In genomic region chr13:81425286-81425685, GRCh38 we compare ENCODE assay signal across 35 cellular contexts.
DNase-seq lines count a peak whose midpoint lies in the region; TF ChIP-seq lines count a peak whose summit lies in the region.
"Had no signal": no experiment of that assay in that cellular context is flagged by ENCODE, and none has a peak within 500 bp of the region (broad histone marks: within the 10 kb centered on the region; RNA-seq: fewer than 3 reads in every experiment).

No MANE protein-coding gene starts in this region.

- H3K9me3 ChIP-seq in neural cell (ENCODE audit: low read length) (no peaks in the 10 kb centered on the region), neural progenitor cell (ENCODE audit: low read depth) (no peaks in the 10 kb centered on the region), ovary (no peaks in the 10 kb centered on the region)
- H3K9me3 ChIP-seq: A549; BE2C; BLaER1; BLaER1 treated with 17β-estradiol and CSF1 and Interleukin-3, amounts not matched to agents 10 nM and 100 nM; Caco-2 had no signal

- intact Hi-C loops in ovary (cut with DNase I), result no loop called here

- H3K4me3 ChIP-seq in neural cell (ENCODE audit: low read length), result peak overlapping the region; percentile 3
- no peak overlapping the region for H3K4me3 ChIP-seq in neural progenitor cell
- no peak overlapping the region for H3K4me3 ChIP-seq in brain microvascular endothelial cell (ENCODE audit: low read depth, low read length)
- H3K4me3 ChIP-seq in ovary, result no peak overlapping the region
- H3K4me3 ChIP-seq: A549; BLaER1; BLaER1 treated with 17β-estradiol and CSF1 and Interleukin-3, amounts not matched to agents 10 nM and 100 nM had no signal

- H3K9ac ChIP-seq in neural cell (ENCODE audit: low read length) (no peak overlapping the region), neural progenitor cell (no peak overlapping the region)
- H3K9ac ChIP-seq: BLaER1; BLaER1 treated with 17β-estradiol and CSF1 and Interleukin-3, amounts not matched to agents 10 nM and 100 nM had no signal

- H3K4me1 Mint-ChIP-seq in mesothelial cell of epicardium (peaks cover 9% of the 10 kb centered on the region), neural progenitor cell (no peaks in the 10 kb centered on the region)
- H3K4me1 Mint-ChIP-seq: B cell; CD14-positive monocyte; CD4-positive, alpha-beta memory T cell; CD4-positive, CD25-positive, alpha-beta regulatory T cell; CD8-positive, alpha-beta memory T cell had no signal

- no peaks in the 10 kb centered on the region for H3K9me2 ChIP-seq in neural cell (ENCODE audit: insufficient read depth, low read length)

- peak; percentile 17 for DNase-seq in SK-N-DZ (ENCODE audit: low spot score)
- DNase-seq in mesothelial cell of epicardium (ENCODE audit: low spot score in 2 of 2, unreplicated experiment in 2 of 2), result no peak
- DNase-seq in neural progenitor cell (ENCODE audit: low spot score), result no peak
- no peak for DNase-seq in brain microvascular endothelial cell
- DNase-seq in NCI-H1417 treated with DMSO at 0.1 percent for 48 hours (lab: John Stamatoyannopoulos, UW), result no peak
- no peak for DNase-seq in effector CD4-positive, alpha-beta T cell
- no peak for DNase-seq in ovary
- DNase-seq: 8988T; ACHN; AML-193; BE2C; C1 segment of cervical spinal cord; Caco-2; Calu3; CD4-positive, alpha-beta memory T cell; CD4-positive, alpha-beta T cell; CD4-positive, CD25-positive, alpha-beta regulatory T cell; CD8-positive, alpha-beta memory T cell; CD8-positive, alpha-beta T cell; COR-L47; DMS 273 treated with DMSO at 0.1 percent for 48 hours; DMS153; DMS53; DMS79; DMS79 treated with DMSO at 0.1 percent for 48 hours; DND-41; EL had no signal

- WGBS in ovary, 3 donors, result 51 to 62% (median 56%) methylated on average over 2 of the region's 2 CpGs

- peak overlapping the region; percentile 27 for H3K27ac Mint-ChIP-seq in mesothelial cell of epicardium
- no peak overlapping the region for H3K27ac Mint-ChIP-seq in neural progenitor cell
- H3K27ac Mint-ChIP-seq: B cell; CD14-positive monocyte; CD4-positive, alpha-beta memory T cell; CD4-positive, alpha-beta T cell; CD4-positive, CD25-positive, alpha-beta regulatory T cell; CD8-positive, alpha-beta memory T cell; CD8-positive, alpha-beta T cell had no signal

- no peak for TF ChIP-seq CTCF in mesothelial cell of epicardium (IDR thresholded peaks at IDR 0.05; ENCODE audit: unreplicated experiment)
- TF ChIP-seq CTCF in neural cell (IDR thresholded peaks at IDR 0.05; ENCODE audit: poor library complexity, severe bottlenecking), result no peak
- no peak for TF ChIP-seq CTCF in neural progenitor cell (IDR thresholded peaks at IDR 0.05)
- TF ChIP-seq CTCF in brain microvascular endothelial cell (IDR thresholded peaks at IDR 0.05; ENCODE audit: low read depth, low read length, missing control alignments), result no peak
- TF ChIP-seq CTCF in ovary (IDR thresholded peaks at IDR 0.05), result no peak

- no peak for TF ChIP-seq POLR2A in ovary (IDR thresholded peaks at IDR 0.05)

- H3K27ac ChIP-seq in neural cell (ENCODE audit: low read length), result peak overlapping the region; percentile 15
- H3K27ac ChIP-seq in neural progenitor cell, result no peak overlapping the region
- no peak overlapping the region for H3K27ac ChIP-seq in brain microvascular endothelial cell
- no peak overlapping the region for H3K27ac ChIP-seq in ovary
- H3K27ac ChIP-seq: 22Rv1, A549, BLaER1, C4-2B had no signal

- no peaks in the 10 kb centered on the region for H3K79me2 ChIP-seq in neural cell (replicated peaks; ENCODE audit: insufficient read depth, low read length)
- H3K79me2 ChIP-seq in neural progenitor cell (ENCODE audit: low read depth), result no peaks in the 10 kb centered on the region

- in situ Hi-C loops in brain microvascular endothelial cell (cut with HindIII; ENCODE audit: low pct_ligation_motif_present, low sequenced_read_pairs), result no loop called here

- H2AFZ ChIP-seq in neural cell (ENCODE audit: low read depth, low read length) (no peak overlapping the region), neural progenitor cell (replicated peaks) (peak overlapping the region; percentile 17)

- TF ChIP-seq RAD21 in neural cell (conservative IDR thresholded peaks at IDR 0.05), result peak; percentile 35

- peaks cover 13% of the 10 kb centered on the region for H3K36me3 Mint-ChIP-seq in mesothelial cell of epicardium
- H3K36me3 Mint-ChIP-seq in neural progenitor cell, result no peaks in the 10 kb centered on the region
- H3K36me3 Mint-ChIP-seq: CD14-positive monocyte; CD4-positive, alpha-beta memory T cell; CD4-positive, CD25-positive, alpha-beta regulatory T cell; CD8-positive, alpha-beta memory T cell; CD8-positive, alpha-beta T cell had no signal

- H3F3A ChIP-seq in neural cell (ENCODE audit: insufficient read depth, low read length, poor library complexity, severe bottlenecking) (no peaks in the 10 kb centered on the region), neural progenitor cell (ENCODE audit: low read depth) (no peaks in the 10 kb centered on the region)

- H3K4me2 ChIP-seq in neural cell (ENCODE audit: low read length), result no peak overlapping the region
- H3K4me2 ChIP-seq in neural progenitor cell, result no peak overlapping the region
- H3K4me2 ChIP-seq: A549, BLaER1 had no signal

- H3K27me3 ChIP-seq in neural cell (ENCODE audit: insufficient read depth, low read depth, low read length) (no peaks in the 10 kb centered on the region), neural progenitor cell (no peaks in the 10 kb centered on the region), brain microvascular endothelial cell (replicated peaks) (no peaks in the 10 kb centered on the region), ovary (no peaks in the 10 kb centered on the region)
- H3K27me3 ChIP-seq: BE2C; BLaER1; BLaER1 treated with 17β-estradiol and CSF1 and Interleukin-3, amounts not matched to agents 10 nM and 100 nM had no signal

- H3K9me3 Mint-ChIP-seq in mesothelial cell of epicardium (peaks cover 34% of the 10 kb centered on the region), neural progenitor cell (no peaks in the 10 kb centered on the region)

- TF ChIP-seq EP300 in neural cell (conservative IDR thresholded peaks at IDR 0.05; ENCODE audit: poor library complexity, severe bottlenecking), result peak; percentile 93
- TF ChIP-seq EP300 in ovary (IDR thresholded peaks at IDR 0.05), result no peak

- no peaks in the 10 kb centered on the region for H3K36me3 ChIP-seq in neural cell (ENCODE audit: insufficient read depth, low read length)
- H3K36me3 ChIP-seq in neural progenitor cell, result no peaks in the 10 kb centered on the region
- H3K36me3 ChIP-seq in brain microvascular endothelial cell (replicated peaks), result no peaks in the 10 kb centered on the region
- no peaks in the 10 kb centered on the region for H3K36me3 ChIP-seq in ovary
- H3K36me3 ChIP-seq: BE2C; BLaER1; BLaER1 treated with 17β-estradiol and CSF1 and Interleukin-3, amounts not matched to agents 10 nM and 100 nM had no signal

- H3K27me3 Mint-ChIP-seq in mesothelial cell of epicardium (ENCODE audit: low read depth) (no peaks in the 10 kb centered on the region), neural progenitor cell (ENCODE audit: insufficient read depth, low read depth) (no peaks in the 10 kb centered on the region)
- H3K27me3 Mint-ChIP-seq: B cell; CD4-positive, alpha-beta memory T cell; CD4-positive, alpha-beta T cell; CD4-positive, CD25-positive, alpha-beta regulatory T cell; CD8-positive, alpha-beta memory T cell had no signal

- no peak overlapping the region for H3K4me3 Mint-ChIP-seq in mesothelial cell of epicardium
- no peak overlapping the region for H3K4me3 Mint-ChIP-seq in neural progenitor cell
- H3K4me3 Mint-ChIP-seq: B cell; CD14-positive monocyte; CD4-positive, alpha-beta memory T cell; CD4-positive, alpha-beta T cell; CD4-positive, CD25-positive, alpha-beta regulatory T cell; CD8-positive, alpha-beta memory T cell; CD8-positive, alpha-beta T cell had no signal

- H4K20me1 ChIP-seq in neural cell (ENCODE audit: insufficient read depth) (no peaks in the 10 kb centered on the region), neural progenitor cell (ENCODE audit: low read depth) (no peaks in the 10 kb centered on the region)
- H4K20me1 ChIP-seq: BLaER1; BLaER1 treated with 17β-estradiol and CSF1 and Interleukin-3, amounts not matched to agents 10 nM and 100 nM had no signal

- no peaks in the 10 kb centered on the region for H3K4me1 ChIP-seq in neural progenitor cell
- no peaks in the 10 kb centered on the region for H3K4me1 ChIP-seq in ovary (ENCODE audit: insufficient read depth)
- H3K4me1 ChIP-seq: A549, BE2C, BLaER1, Caco-2 had no signal

TF ChIP-seq in neural cell, 6 proteins besides CTCF, POLR2A, EP300 and RAD21:
- TF ChIP-seq POLR2AphosphoS5 (IDR thresholded peaks at IDR 0.05) (peak; percentile 72), TAF1 (IDR thresholded peaks at IDR 0.05; ENCODE audit: low read depth) (no peak)
